8 cellular contexts compared by ENCODE assay signal in genomic region chr1:9410737-9411297, GRCh38.
A peak's percentile ranks its signal among the peaks of the same experiment; 100 is the strongest.
DNase-seq lines count a peak whose midpoint lies in the region; ATAC-seq and TF ChIP-seq lines count a peak whose summit lies in the region.

No MANE protein-coding gene starts in this region.

- H3K9me3 Mint-ChIP-seq in T-helper 1 cell treated with Interleukin-12 subunit alpha and Interleukin-12 subunit beta and Interleukin-4 antibody, amounts not matched to agents 30 μg/mL and 1 μg/mL, for 36 hours = peaks cover 5% of the 10 kb centered on the region

- H3K27ac Mint-ChIP-seq in T-helper 1 cell treated with Interleukin-12 subunit alpha and Interleukin-12 subunit beta and Interleukin-4 antibody, amounts not matched to agents 30 μg/mL and 1 μg/mL, for 36 hours = peak overlapping the region; percentile 89

- no peaks in the 10 kb centered on the region for H3K36me3 ChIP-seq in BLaER1

- no peaks in the 10 kb centered on the region for H3K9me3 ChIP-seq in BLaER1
- H3K9me3 ChIP-seq in right cardiac atrium (ENCODE audit: control insufficient read depth, low read length) = no peaks in the 10 kb centered on the region

- peaks cover 6% of the 10 kb centered on the region for H3K27me3 Mint-ChIP-seq in T-helper 1 cell treated with Interleukin-12 subunit alpha and Interleukin-12 subunit beta and Interleukin-4 antibody, amounts not matched to agents 30 μg/mL and 1 μg/mL, for 36 hours (ENCODE audit: low read depth)

- H3K4me3 Mint-ChIP-seq in T-helper 1 cell treated with Interleukin-12 subunit alpha and Interleukin-12 subunit beta and Interleukin-4 antibody, amounts not matched to agents 30 μg/mL and 1 μg/mL, for 36 hours = peak overlapping the region; percentile 52

- ATAC-seq in right cardiac atrium = peak; percentile 34 to 39
- ATAC-seq in GM18873 (IDR thresholded peaks at IDR 0.05; ENCODE audit: low FRiP score, unreplicated experiment) = no peak
- no peak for ATAC-seq in GM18519 (IDR thresholded peaks at IDR 0.05; ENCODE audit: low FRiP score, unreplicated experiment)
- no peak for ATAC-seq in GM19023 (IDR thresholded peaks at IDR 0.05; ENCODE audit: unreplicated experiment)

- H3K36me3 Mint-ChIP-seq in T-helper 1 cell treated with Interleukin-12 subunit alpha and Interleukin-12 subunit beta and Interleukin-4 antibody, amounts not matched to agents 30 μg/mL and 1 μg/mL, for 36 hours (ENCODE audit: low read depth) = peaks cover 4% of the 10 kb centered on the region

- H3K4me3 ChIP-seq in BLaER1 (no peak overlapping the region), right cardiac atrium (ENCODE audit: low read length) (no peak overlapping the region)

- 49% methylated on average over 7 of the region's 7 CpGs for WGBS in right cardiac atrium

- no peak for TF ChIP-seq CTCF in GM13976 (IDR thresholded peaks at IDR 0.05; ENCODE audit: borderline replicate concordance, control extremely low read depth, extremely low read depth, insufficient read depth, missing control alignments)

- peak overlapping the region; percentile 92 for H3K4me2 ChIP-seq in BLaER1

- H3K27ac ChIP-seq in BLaER1 (no peak overlapping the region), right cardiac atrium (ENCODE audit: low read length) (peak overlapping the region; percentile 0)

- peaks cover 40% of the 10 kb centered on the region for H3K4me1 Mint-ChIP-seq in T-helper 1 cell treated with Interleukin-12 subunit alpha and Interleukin-12 subunit beta and Interleukin-4 antibody, amounts not matched to agents 30 μg/mL and 1 μg/mL, for 36 hours (ENCODE audit: low read depth)

- intact Hi-C loops in right cardiac atrium (cut with DNase I) = no loop called here

- in situ Hi-C loops in GM13976 (cut with MboI; ENCODE audit: low sequenced_read_pairs, unreplicated experiment) = no loop called here

- no peaks in the 10 kb centered on the region for H3K27me3 ChIP-seq in BLaER1
- H3K27me3 ChIP-seq in right cardiac atrium (ENCODE audit: control insufficient read depth, insufficient read depth) = no peaks in the 10 kb centered on the region

- DNase-seq in GM13976 (ENCODE audit: low spot score) = peak; percentile 65
- DNase-seq in right cardiac atrium = no peak
- DNase-seq in NCI-H187 (lab: John Stamatoyannopoulos, UW) = no peak

- 0 out of 2 replicates have a peak, but pooled peaks cover 5% of the 10 kb centered on the region for H4K20me1 ChIP-seq in BLaER1

- H3K4me1 ChIP-seq in BLaER1 (peaks cover 68% of the 10 kb centered on the region), right cardiac atrium (ENCODE audit: control insufficient read depth, insufficient read depth, low read length) (peaks cover 6% of the 10 kb centered on the region)

- no peak overlapping the region for H3K9ac ChIP-seq in BLaER1

Comparison
In these comparisons a context has a peak if more than half of its experiments do, and no peak if none do; other contexts are left out.
1. ATAC-seq: peak in right cardiac atrium (2 of 2); none in GM18873 (single experiment), GM18519 (single experiment) and GM19023 (single experiment).